1 cellular context compared by ENCODE assay signal in the genomic region with DNA sequence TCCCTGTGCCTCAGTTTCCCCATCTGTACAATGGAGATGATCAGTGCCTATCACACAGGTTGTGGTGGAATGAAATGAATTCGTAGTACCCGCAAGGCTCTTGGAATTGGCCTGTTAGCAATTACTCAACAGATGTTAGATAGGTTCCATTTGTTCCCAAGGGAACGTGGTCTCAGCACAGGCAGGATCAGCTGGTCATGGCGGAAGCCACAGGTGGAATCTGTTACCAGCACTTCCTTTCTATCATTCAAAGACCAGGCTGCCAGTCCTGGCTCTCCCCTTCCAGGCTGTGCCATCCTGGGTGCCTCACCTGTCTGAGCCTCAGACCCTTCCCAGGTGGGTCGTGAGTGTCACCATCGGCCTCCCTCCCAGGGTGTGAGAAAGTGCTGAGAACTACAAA.
TF ChIP-seq lines count a peak whose summit lies in the region.

No MANE protein-coding gene starts in this region.

TF ChIP-seq in SK-N-SH treated with all-trans-retinoic acid at 6 μM for 48 hours, 23 proteins besides CTCF, POLR2A, EP300 and RAD21 (continued from another document):
- no peak for TF ChIP-seq CSRNP3 (CRISPR knock-in tag; IDR thresholded peaks at IDR 0.05)
- TF ChIP-seq ZNF8 (CRISPR knock-in tag; IDR thresholded peaks at IDR 0.05), result no peak
- TF ChIP-seq, protein P1, sequence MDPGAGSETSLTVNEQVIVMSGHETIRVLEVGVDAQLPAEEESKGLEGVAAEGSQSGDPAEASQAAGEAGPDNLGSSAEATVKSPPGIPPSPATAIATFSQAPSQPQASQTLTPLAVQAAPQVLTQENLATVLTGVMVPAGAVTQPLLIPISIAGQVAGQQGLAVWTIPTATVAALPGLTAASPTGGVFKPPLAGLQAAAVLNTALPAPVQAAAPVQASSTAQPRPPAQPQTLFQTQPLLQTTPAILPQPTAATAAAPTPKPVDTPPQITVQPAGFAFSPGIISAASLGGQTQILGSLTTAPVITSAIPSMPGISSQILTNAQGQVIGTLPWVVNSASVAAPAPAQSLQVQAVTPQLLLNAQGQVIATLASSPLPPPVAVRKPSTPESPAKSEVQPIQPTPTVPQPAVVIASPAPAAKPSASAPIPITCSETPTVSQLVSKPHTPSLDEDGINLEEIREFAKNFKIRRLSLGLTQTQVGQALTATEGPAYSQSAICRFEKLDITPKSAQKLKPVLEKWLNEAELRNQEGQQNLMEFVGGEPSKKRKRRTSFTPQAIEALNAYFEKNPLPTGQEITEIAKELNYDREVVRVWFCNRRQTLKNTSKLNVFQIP (CRISPR knock-in tag; IDR thresholded peaks at IDR 0.05; ENCODE audit: borderline replicate concordance, low read depth), result no peak
- TF ChIP-seq CSDC2 (CRISPR knock-in tag; IDR thresholded peaks at IDR 0.05), result no peak
- no peak for TF ChIP-seq TCF4 (CRISPR knock-in tag; IDR thresholded peaks at IDR 0.05; ENCODE audit: borderline replicate concordance)
- TF ChIP-seq, protein P2, sequence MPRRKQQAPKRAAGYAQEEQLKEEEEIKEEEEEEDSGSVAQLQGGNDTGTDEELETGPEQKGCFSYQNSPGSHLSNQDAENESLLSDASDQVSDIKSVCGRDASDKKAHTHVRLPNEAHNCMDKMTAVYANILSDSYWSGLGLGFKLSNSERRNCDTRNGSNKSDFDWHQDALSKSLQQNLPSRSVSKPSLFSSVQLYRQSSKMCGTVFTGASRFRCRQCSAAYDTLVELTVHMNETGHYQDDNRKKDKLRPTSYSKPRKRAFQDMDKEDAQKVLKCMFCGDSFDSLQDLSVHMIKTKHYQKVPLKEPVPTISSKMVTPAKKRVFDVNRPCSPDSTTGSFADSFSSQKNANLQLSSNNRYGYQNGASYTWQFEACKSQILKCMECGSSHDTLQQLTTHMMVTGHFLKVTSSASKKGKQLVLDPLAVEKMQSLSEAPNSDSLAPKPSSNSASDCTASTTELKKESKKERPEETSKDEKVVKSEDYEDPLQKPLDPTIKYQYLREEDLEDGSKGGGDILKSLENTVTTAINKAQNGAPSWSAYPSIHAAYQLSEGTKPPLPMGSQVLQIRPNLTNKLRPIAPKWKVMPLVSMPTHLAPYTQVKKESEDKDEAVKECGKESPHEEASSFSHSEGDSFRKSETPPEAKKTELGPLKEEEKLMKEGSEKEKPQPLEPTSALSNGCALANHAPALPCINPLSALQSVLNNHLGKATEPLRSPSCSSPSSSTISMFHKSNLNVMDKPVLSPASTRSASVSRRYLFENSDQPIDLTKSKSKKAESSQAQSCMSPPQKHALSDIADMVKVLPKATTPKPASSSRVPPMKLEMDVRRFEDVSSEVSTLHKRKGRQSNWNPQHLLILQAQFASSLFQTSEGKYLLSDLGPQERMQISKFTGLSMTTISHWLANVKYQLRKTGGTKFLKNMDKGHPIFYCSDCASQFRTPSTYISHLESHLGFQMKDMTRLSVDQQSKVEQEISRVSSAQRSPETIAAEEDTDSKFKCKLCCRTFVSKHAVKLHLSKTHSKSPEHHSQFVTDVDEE (CRISPR knock-in tag; IDR thresholded peaks at IDR 0.05), result no peak
TF ChIP-seq in SK-N-SH treated with all-trans-retinoic acid at 6 μM for 48 hours: peak in this region for 0.
